Comparison of ENCODE assay signal across 19 cellular contexts in genomic region chr12:2276288-2276842, GRCh38.
"Had no signal": no experiment of that assay in that cellular context is flagged by ENCODE, and none has a peak within 500 bp of the region (broad histone marks: within the 10 kb centered on the region; RNA-seq: fewer than 3 reads in every experiment).

No MANE protein-coding gene starts in this region.

- H3K27ac Mint-ChIP-seq: memory B cell; naive thymus-derived CD4-positive, alpha-beta T cell; nephron progenitor cell; stimulated activated naive B cell treated with anti-CD40 and anti-IgM and Interleukin-4, amounts not matched to agents 10 μg/mL and 1 μg/mL and 100 μg/mL, for 72 hours; stimulated activated naive CD8-positive, alpha-beta T cell treated with anti-CD3 and anti-CD28 coated beads, Interleukin-15, amount 100 ng/mL, for 72 hours had no signal

- H3K9me3 ChIP-seq: esophagus squamous epithelium, prostate gland, testis had no signal

- H3K36me3 Mint-ChIP-seq: naive thymus-derived CD4-positive, alpha-beta T cell had no signal

- DNase-seq: cerebellar nuclear complex; dermis blood vessel endothelial cell; esophagus squamous epithelium; foreskin melanocyte; head of caudate nucleus; naive thymus-derived CD4-positive, alpha-beta T cell; nephron progenitor cell; retina; stimulated activated CD4-positive, alpha-beta T cell treated with anti-CD3 and anti-CD28 coated beads, Interleukin-2, amount 100 ng/mL, for 24 hours; stimulated activated CD4-positive, alpha-beta T cell treated with anti-CD3 and anti-CD28 coated beads, Interleukin-4, amount 100 ng/mL, for 4 hours; stimulated activated naive B cell treated with anti-CD40 and anti-IgM and Interleukin-4, amounts not matched to agents 10 μg/mL and 1 μg/mL and 100 μg/mL, for 72 hours; stimulated activated naive CD8-positive, alpha-beta T cell treated with anti-CD3 and anti-CD28 coated beads, Interleukin-15, amount 100 ng/mL, for 72 hours; testis had no signal

- H3K9ac ChIP-seq: parathyroid adenoma had no signal

- H3K4me1 ChIP-seq: parathyroid adenoma, prostate gland, testis had no signal

- H3K27me3 ChIP-seq: esophagus squamous epithelium, hepatocyte, testis had no signal

- ATAC-seq: naive thymus-derived CD4-positive, alpha-beta T cell; sciatic nerve; stimulated activated naive B cell treated with anti-CD40 and anti-IgM and Interleukin-4, amounts not matched to agents 10 μg/mL and 1 μg/mL and 100 μg/mL, for 72 hours; stimulated activated naive CD8-positive, alpha-beta T cell treated with anti-CD3 and anti-CD28 coated beads, Interleukin-15, amount 100 ng/mL, for 72 hours had no signal

- H3K27me3 Mint-ChIP-seq: stimulated activated naive B cell treated with anti-CD40 and anti-IgM and Interleukin-4, amounts not matched to agents 10 μg/mL and 1 μg/mL and 100 μg/mL, for 72 hours; stimulated activated naive CD8-positive, alpha-beta T cell treated with anti-CD3 and anti-CD28 coated beads, Interleukin-15, amount 100 ng/mL, for 72 hours had no signal

- H2AFZ ChIP-seq: hepatocyte, parathyroid adenoma had no signal

- H3K36me3 ChIP-seq: esophagus squamous epithelium, prostate gland had no signal

- H3K27ac ChIP-seq: esophagus squamous epithelium, hepatocyte, parathyroid adenoma, prostate gland, testis had no signal

- H3K4me3 ChIP-seq: esophagus squamous epithelium, hepatocyte, prostate gland, testis had no signal

- H3K4me2 ChIP-seq: hepatocyte had no signal

- H3K79me2 ChIP-seq: hepatocyte, parathyroid adenoma had no signal

- H3K4me1 Mint-ChIP-seq: memory B cell; naive thymus-derived CD4-positive, alpha-beta T cell; stimulated activated naive B cell treated with anti-CD40 and anti-IgM and Interleukin-4, amounts not matched to agents 10 μg/mL and 1 μg/mL and 100 μg/mL, for 72 hours; stimulated activated naive CD8-positive, alpha-beta T cell treated with anti-CD3 and anti-CD28 coated beads, Interleukin-15, amount 100 ng/mL, for 72 hours had no signal

- FAIRE-seq: colon had no signal

- H3K4me3 Mint-ChIP-seq: memory B cell; naive thymus-derived CD4-positive, alpha-beta T cell; nephron progenitor cell; stimulated activated naive B cell treated with anti-CD40 and anti-IgM and Interleukin-4, amounts not matched to agents 10 μg/mL and 1 μg/mL and 100 μg/mL, for 72 hours; stimulated activated naive CD8-positive, alpha-beta T cell treated with anti-CD3 and anti-CD28 coated beads, Interleukin-15, amount 100 ng/mL, for 72 hours had no signal
